ENCODE assay signal across 19 cellular contexts in genomic region chr15:88090406-88091085, GRCh38.
DNase-seq lines count a peak whose midpoint lies in the region; ATAC-seq, FAIRE-seq and TF ChIP-seq lines count a peak whose summit lies in the region.
"Had no signal": no experiment of that assay in that cellular context is flagged by ENCODE, and none has a peak within 500 bp of the region (broad histone marks: within the 10 kb centered on the region; RNA-seq: fewer than 3 reads in every experiment).

No MANE protein-coding gene starts in this region.

- no peaks in the 10 kb centered on the region for H3K9me3 ChIP-seq in right atrium auricular region
- peaks cover 6% of the 10 kb centered on the region for H3K9me3 ChIP-seq in endodermal cell (ENCODE audit: control insufficient read depth, low read length)
- no peaks in the 10 kb centered on the region for H3K9me3 ChIP-seq in thoracic aorta
- H3K9me3 ChIP-seq in MM.1S (replicated peaks; ENCODE audit: insufficient read depth, low read length): no peaks in the 10 kb centered on the region

- no peaks in the 10 kb centered on the region for H3K79me2 ChIP-seq in mesendoderm (ENCODE audit: control insufficient read depth, insufficient read depth, low read length)
- no peaks in the 10 kb centered on the region for H3K79me2 ChIP-seq in MM.1S (ENCODE audit: low read length)

- H3K27me3 Mint-ChIP-seq in endodermal cell (ENCODE audit: insufficient read depth): peaks cover 8% of the 10 kb centered on the region

- no peak overlapping the region for H2BK5ac ChIP-seq in mesendoderm (ENCODE audit: low read length)

- no peak overlapping the region for H3K23ac ChIP-seq in mesendoderm (ENCODE audit: low read length)

- H3K27me3 ChIP-seq in right atrium auricular region (no peaks in the 10 kb centered on the region), endodermal cell (ENCODE audit: control insufficient read depth, insufficient read depth, low read length, poor library complexity, severe bottlenecking) (peaks cover 2% of the 10 kb centered on the region), mesendoderm (ENCODE audit: insufficient read depth, low read length, poor library complexity) (no peaks in the 10 kb centered on the region), thoracic aorta (replicated peaks; ENCODE audit: insufficient read depth) (no peaks in the 10 kb centered on the region), MM.1S (replicated peaks; ENCODE audit: insufficient read depth, low read length) (no peaks in the 10 kb centered on the region)

- H3K9ac ChIP-seq in endodermal cell (ENCODE audit: extremely low read depth, low read length, poor library complexity, severe bottlenecking): peak overlapping the region; percentile 17
- no peak overlapping the region for H3K9ac ChIP-seq in mesendoderm (ENCODE audit: low read length)
- no peak overlapping the region for H3K9ac ChIP-seq in MM.1S (ENCODE audit: low read length)

- H4K5ac ChIP-seq in mesendoderm (ENCODE audit: low read length): no peak overlapping the region

- H3K4me2 ChIP-seq in mesendoderm (ENCODE audit: low read length) (no peak overlapping the region), MM.1S (ENCODE audit: low read depth, low read length) (no peak overlapping the region)

- no peak overlapping the region for H3K56ac ChIP-seq in mesendoderm (ENCODE audit: low read length)

- no peak overlapping the region for H3K27ac Mint-ChIP-seq in endodermal cell

- no peak overlapping the region for H2AK5ac ChIP-seq in mesendoderm (ENCODE audit: low read length)

- peaks cover 0 to 8% of the 10 kb centered on the region in 2 donors for H3K4me1 ChIP-seq in right atrium auricular region
- H3K4me1 ChIP-seq in endodermal cell (ENCODE audit: control insufficient read depth, insufficient read depth, low read length): peaks cover 19% of the 10 kb centered on the region
- peaks cover 5% of the 10 kb centered on the region for H3K4me1 ChIP-seq in mesendoderm (ENCODE audit: control insufficient read depth, low read depth, low read length)
- peaks cover 17 to 46% of the 10 kb centered on the region in 2 donors for H3K4me1 ChIP-seq in thoracic aorta (ENCODE audit: control insufficient read depth in 1 of 2, low read depth in 2 of 2)
- H3K4me1 ChIP-seq in MM.1S (ENCODE audit: low read length): no peaks in the 10 kb centered on the region

- H3K79me1 ChIP-seq in mesendoderm (ENCODE audit: low read length): no peaks in the 10 kb centered on the region

- no peak overlapping the region for H2BK120ac ChIP-seq in mesendoderm (ENCODE audit: low read depth, low read length)

- H3K36me3 ChIP-seq in right atrium auricular region: no peaks in the 10 kb centered on the region
- no peaks in the 10 kb centered on the region for H3K36me3 ChIP-seq in endodermal cell (ENCODE audit: control insufficient read depth, insufficient read depth, low read length)
- no peaks in the 10 kb centered on the region for H3K36me3 ChIP-seq in mesendoderm (ENCODE audit: control insufficient read depth, insufficient read depth, low read length)
- no peaks in the 10 kb centered on the region for H3K36me3 ChIP-seq in thoracic aorta
- no peaks in the 10 kb centered on the region for H3K36me3 ChIP-seq in MM.1S (replicated peaks; ENCODE audit: insufficient read depth, low read length)

- H3K4me3 ChIP-seq in right atrium auricular region: no peak overlapping the region
- no peak overlapping the region for H3K4me3 ChIP-seq in endodermal cell (ENCODE audit: low read length)
- no peak overlapping the region for H3K4me3 ChIP-seq in mesendoderm (ENCODE audit: low read length)
- H3K4me3 ChIP-seq in thoracic aorta: no peak overlapping the region
- no peak overlapping the region for H3K4me3 ChIP-seq in MM.1S (ENCODE audit: low read length)

- FAIRE-seq in GM19239 (lab: Jason Lieb, UNC): no peak
- FAIRE-seq: A204.1, RCC 7860 had no signal

- no peak overlapping the region for H4K8ac ChIP-seq in mesendoderm (ENCODE audit: low read depth, low read length)

- H3K9me2 ChIP-seq in MM.1S (replicated peaks; ENCODE audit: insufficient read depth, low read length): no peaks in the 10 kb centered on the region

- H2BK15ac ChIP-seq in mesendoderm (replicated peaks; ENCODE audit: low read depth): no peak overlapping the region

- peaks cover 28% of the 10 kb centered on the region for H3K4me1 Mint-ChIP-seq in endodermal cell

- DNase-seq in Right ventricle myocardium inferior (ENCODE audit: missing footprints) (no peak), right atrium auricular region (ENCODE audit: low spot score) (no peak), endodermal cell (peak; percentile 61), mesendoderm (peak; percentile 66), thoracic aorta (ENCODE audit: low spot score) (no peak), SW480 (ENCODE audit: low spot score) (no peak), GM19239 (ENCODE audit: insufficient read length, low spot score) (no peak), MM.1S (no peak)
- DNase-seq: DMS79 treated with DMSO at 0.1 percent for 48 hours, H7, Karpas-422, NCI-H1417, NCI-H2029 treated with DMSO at 0.1 percent for 48 hours, NCI-H510A, NCI-H82, SIG-M5 had no signal

- peaks cover 2% of the 10 kb centered on the region for H3K36me3 Mint-ChIP-seq in endodermal cell (ENCODE audit: low read depth)

- H3K27ac ChIP-seq in right atrium auricular region (no peak overlapping the region), endodermal cell (ENCODE audit: low read depth, low read length) (peak overlapping the region; percentile 29), mesendoderm (ENCODE audit: low read depth, low read length) (no peak overlapping the region), thoracic aorta (peak overlapping the region; percentile 26 to 54), MM.1S (ENCODE audit: low read length) (no peak overlapping the region)
- H3K27ac ChIP-seq: C4-2B had no signal

- H3K4me3 Mint-ChIP-seq in endodermal cell: no peak overlapping the region

- intact Hi-C loops in Right ventricle myocardium inferior (cut with DNase I): no loop called here

- 29 to 53% methylated on average over 3 to 6 of the region's 8 CpGs for WGBS in endodermal cell (ENCODE audit: insufficient coverage in 1 of 2, insufficient read length in 1 of 2), 2 experiments
- WGBS in mesendoderm (ENCODE audit: extremely low coverage, insufficient coverage, low lambda C conversion rate): no CpG with 5 or more reads among the region's 8 CpGs

- H3F3A ChIP-seq in MM.1S (ENCODE audit: insufficient read depth, low read length): no peaks in the 10 kb centered on the region

- no peaks in the 10 kb centered on the region for H4K20me1 ChIP-seq in MM.1S (ENCODE audit: insufficient read depth, low read length)

- no peak overlapping the region for H3K4ac ChIP-seq in mesendoderm (ENCODE audit: low read depth, low read length)

- no peak overlapping the region for H3K18ac ChIP-seq in mesendoderm (ENCODE audit: low read length)

- ATAC-seq in Right ventricle myocardium inferior (peak; percentile 71), thoracic aorta (ENCODE audit: insufficient number of reproducible peaks, low FRiP score, low read depth) (no peak)

- H3K9me3 Mint-ChIP-seq in endodermal cell: peaks cover 10% of the 10 kb centered on the region

- TF ChIP-seq CTCF in right atrium auricular region (IDR thresholded peaks at IDR 0.05) (no peak), endodermal cell (conservative IDR thresholded peaks at IDR 0.05) (no peak), thoracic aorta (IDR thresholded peaks at IDR 0.05) (no peak), MM.1S (IDR thresholded peaks at IDR 0.05; ENCODE audit: low read length) (no peak)

- H2AFZ ChIP-seq in MM.1S (ENCODE audit: low read length): no peak overlapping the region

Comparison
In these comparisons a context has a peak if more than half of its experiments do, and no peak if none do; other contexts are left out.
1. DNase-seq: peak in endodermal cell (single experiment) and mesendoderm (single experiment); none in Right ventricle myocardium inferior (single experiment), right atrium auricular region (single experiment), thoracic aorta (single experiment), SW480 (single experiment), GM19239 (single experiment) and MM.1S (single experiment).
2. H3K27ac ChIP-seq: peak in endodermal cell (single experiment) and thoracic aorta (2 of 2); none in right atrium auricular region (0 of 2), mesendoderm (single experiment) and MM.1S (single experiment).